1 cellular context compared by ENCODE assay signal in the genomic region with DNA sequence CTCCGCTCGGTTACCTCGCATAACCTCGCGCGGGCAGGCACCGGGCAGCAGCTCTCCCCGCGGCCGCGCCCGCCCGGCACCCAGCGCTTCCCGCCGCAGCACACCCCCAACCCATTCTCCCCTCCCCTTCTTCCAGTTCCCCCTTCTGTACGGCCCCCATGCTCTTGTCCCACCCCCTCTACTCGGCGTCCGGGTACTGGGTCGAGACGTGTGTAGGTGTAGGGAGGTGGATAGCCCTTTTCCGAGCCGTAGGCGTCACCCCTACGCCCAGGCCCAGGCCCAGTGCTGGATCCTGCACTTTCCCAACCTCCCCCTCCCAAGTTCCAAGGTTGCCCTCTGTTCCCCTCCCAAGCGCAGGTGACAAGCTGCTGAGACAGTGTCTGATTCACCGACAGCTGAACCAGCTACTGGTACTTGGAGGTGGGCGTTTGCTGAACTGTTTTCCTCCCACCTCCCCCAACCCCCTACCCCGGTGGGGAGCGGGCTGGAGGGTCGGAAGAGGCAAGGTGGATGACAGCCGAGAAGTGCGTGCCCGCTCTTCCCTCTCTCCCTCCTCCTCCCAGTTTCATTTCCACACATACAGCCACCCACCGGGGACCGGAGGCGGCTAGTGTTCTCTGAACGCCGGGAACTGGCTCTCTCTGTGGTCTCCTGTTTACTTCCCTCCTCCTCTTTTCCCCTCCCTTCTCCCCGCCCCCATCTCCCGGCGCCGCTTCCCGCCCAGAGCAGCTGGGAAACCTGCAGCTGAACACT.
TF ChIP-seq lines count a peak whose summit lies in the region.

No MANE protein-coding gene starts in this region.

TF ChIP-seq in HepG2, 621 proteins besides CTCF, POLR2A, EP300 and RAD21 (continued from another document and continues in another):
- TF ChIP-seq ZNF687 (CRISPR knock-in tag; IDR thresholded peaks at IDR 0.05), result peak; percentile 69
- 0 out of 2 replicates have a peak, but pooled peaks have one; percentile 1 for TF ChIP-seq SMC3 (IDR thresholded peaks at IDR 0.05; ENCODE audit: low read length)
- TF ChIP-seq ZMYM4 (CRISPR knock-in tag; IDR thresholded peaks at IDR 0.05), result peak; percentile 66
- TF ChIP-seq, protein P1, sequence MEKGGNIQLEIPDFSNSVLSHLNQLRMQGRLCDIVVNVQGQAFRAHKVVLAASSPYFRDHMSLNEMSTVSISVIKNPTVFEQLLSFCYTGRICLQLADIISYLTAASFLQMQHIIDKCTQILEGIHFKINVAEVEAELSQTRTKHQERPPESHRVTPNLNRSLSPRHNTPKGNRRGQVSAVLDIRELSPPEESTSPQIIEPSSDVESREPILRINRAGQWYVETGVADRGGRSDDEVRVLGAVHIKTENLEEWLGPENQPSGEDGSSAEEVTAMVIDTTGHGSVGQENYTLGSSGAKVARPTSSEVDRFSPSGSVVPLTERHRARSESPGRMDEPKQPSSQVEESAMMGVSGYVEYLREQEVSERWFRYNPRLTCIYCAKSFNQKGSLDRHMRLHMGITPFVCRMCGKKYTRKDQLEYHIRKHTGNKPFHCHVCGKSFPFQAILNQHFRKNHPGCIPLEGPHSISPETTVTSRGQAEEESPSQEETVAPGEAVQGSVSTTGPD (CRISPR knock-in tag; IDR thresholded peaks at IDR 0.05), result peak; percentile 74; the same call in 1 of the 2 replicates
- TF ChIP-seq, protein P2, sequence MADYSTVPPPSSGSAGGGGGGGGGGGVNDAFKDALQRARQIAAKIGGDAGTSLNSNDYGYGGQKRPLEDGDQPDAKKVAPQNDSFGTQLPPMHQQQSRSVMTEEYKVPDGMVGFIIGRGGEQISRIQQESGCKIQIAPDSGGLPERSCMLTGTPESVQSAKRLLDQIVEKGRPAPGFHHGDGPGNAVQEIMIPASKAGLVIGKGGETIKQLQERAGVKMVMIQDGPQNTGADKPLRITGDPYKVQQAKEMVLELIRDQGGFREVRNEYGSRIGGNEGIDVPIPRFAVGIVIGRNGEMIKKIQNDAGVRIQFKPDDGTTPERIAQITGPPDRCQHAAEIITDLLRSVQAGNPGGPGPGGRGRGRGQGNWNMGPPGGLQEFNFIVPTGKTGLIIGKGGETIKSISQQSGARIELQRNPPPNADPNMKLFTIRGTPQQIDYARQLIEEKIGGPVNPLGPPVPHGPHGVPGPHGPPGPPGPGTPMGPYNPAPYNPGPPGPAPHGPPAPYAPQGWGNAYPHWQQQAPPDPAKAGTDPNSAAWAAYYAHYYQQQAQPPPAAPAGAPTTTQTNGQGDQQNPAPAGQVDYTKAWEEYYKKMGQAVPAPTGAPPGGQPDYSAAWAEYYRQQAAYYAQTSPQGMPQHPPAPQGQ (CRISPR knock-in tag; IDR thresholded peaks at IDR 0.05; ENCODE audit: borderline replicate concordance), result 0 out of 2 replicates have a peak, but pooled peaks have one; percentile 44
- TF ChIP-seq ZBTB20 (CRISPR knock-in tag; IDR thresholded peaks at IDR 0.05; ENCODE audit: borderline replicate concordance, low read depth), result no peak
- TF ChIP-seq ZBTB21 (CRISPR knock-in tag; IDR thresholded peaks at IDR 0.05), result peak; percentile 16; the same call in 1 of the 2 replicates
- TF ChIP-seq, protein P3, sequence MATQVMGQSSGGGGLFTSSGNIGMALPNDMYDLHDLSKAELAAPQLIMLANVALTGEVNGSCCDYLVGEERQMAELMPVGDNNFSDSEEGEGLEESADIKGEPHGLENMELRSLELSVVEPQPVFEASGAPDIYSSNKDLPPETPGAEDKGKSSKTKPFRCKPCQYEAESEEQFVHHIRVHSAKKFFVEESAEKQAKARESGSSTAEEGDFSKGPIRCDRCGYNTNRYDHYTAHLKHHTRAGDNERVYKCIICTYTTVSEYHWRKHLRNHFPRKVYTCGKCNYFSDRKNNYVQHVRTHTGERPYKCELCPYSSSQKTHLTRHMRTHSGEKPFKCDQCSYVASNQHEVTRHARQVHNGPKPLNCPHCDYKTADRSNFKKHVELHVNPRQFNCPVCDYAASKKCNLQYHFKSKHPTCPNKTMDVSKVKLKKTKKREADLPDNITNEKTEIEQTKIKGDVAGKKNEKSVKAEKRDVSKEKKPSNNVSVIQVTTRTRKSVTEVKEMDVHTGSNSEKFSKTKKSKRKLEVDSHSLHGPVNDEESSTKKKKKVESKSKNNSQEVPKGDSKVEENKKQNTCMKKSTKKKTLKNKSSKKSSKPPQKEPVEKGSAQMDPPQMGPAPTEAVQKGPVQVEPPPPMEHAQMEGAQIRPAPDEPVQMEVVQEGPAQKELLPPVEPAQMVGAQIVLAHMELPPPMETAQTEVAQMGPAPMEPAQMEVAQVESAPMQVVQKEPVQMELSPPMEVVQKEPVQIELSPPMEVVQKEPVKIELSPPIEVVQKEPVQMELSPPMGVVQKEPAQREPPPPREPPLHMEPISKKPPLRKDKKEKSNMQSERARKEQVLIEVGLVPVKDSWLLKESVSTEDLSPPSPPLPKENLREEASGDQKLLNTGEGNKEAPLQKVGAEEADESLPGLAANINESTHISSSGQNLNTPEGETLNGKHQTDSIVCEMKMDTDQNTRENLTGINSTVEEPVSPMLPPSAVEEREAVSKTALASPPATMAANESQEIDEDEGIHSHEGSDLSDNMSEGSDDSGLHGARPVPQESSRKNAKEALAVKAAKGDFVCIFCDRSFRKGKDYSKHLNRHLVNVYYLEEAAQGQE (IDR thresholded peaks at IDR 0.05; ENCODE audit: borderline replicate concordance in 1 of 2, low read depth in 1 of 2, low read length in 2 of 2), result peak in 1 of 2 experiments; percentile 17; a peak in 1 of 4 replicates
- TF ChIP-seq ZNF776 (CRISPR knock-in tag; IDR thresholded peaks at IDR 0.05), result peak; percentile 68; the same call in 1 of the 2 replicates
- TF ChIP-seq ZFP91 (CRISPR knock-in tag; IDR thresholded peaks at IDR 0.05; ENCODE audit: borderline replicate concordance), result 0 out of 2 replicates have a peak, but pooled peaks have one; percentile 44
- peak; percentile 5; the same call in 1 of the 2 replicates for TF ChIP-seq NCOR1 (IDR thresholded peaks at IDR 0.05; ENCODE audit: borderline replicate concordance, low read length)
- 0 out of 2 replicates have a peak, but pooled peaks have one; percentile 13 for TF ChIP-seq HMG20A (CRISPR knock-in tag; IDR thresholded peaks at IDR 0.05; ENCODE audit: borderline replicate concordance)
- 0 out of 2 replicates have a peak, but pooled peaks have one; percentile 6 for TF ChIP-seq BCL3 (CRISPR knock-in tag; IDR thresholded peaks at IDR 0.05)
- no peak for TF ChIP-seq ZNF704 (CRISPR knock-in tag; IDR thresholded peaks at IDR 0.05; ENCODE audit: borderline replicate concordance)
- TF ChIP-seq CHD2 (IDR thresholded peaks at IDR 0.05; ENCODE audit: low read depth, low read length), result peak; percentile 39; the same call in 1 of the 2 replicates
- no peak for TF ChIP-seq ZNF362 (CRISPR knock-in tag; IDR thresholded peaks at IDR 0.05; ENCODE audit: borderline replicate concordance)
- TF ChIP-seq ZNF580 (CRISPR knock-in tag; IDR thresholded peaks at IDR 0.05; ENCODE audit: borderline replicate concordance, low read depth), result peak; percentile 29; the same call in 1 of the 2 replicates
- 0 out of 2 replicates have a peak, but pooled peaks have one; percentile 30 for TF ChIP-seq HBP1 (CRISPR knock-in tag; IDR thresholded peaks at IDR 0.05; ENCODE audit: low read depth)
- TF ChIP-seq FOXC1 (CRISPR knock-in tag; IDR thresholded peaks at IDR 0.05; ENCODE audit: borderline replicate concordance), result peak; percentile 66; the same call in 1 of the 2 replicates
- 0 out of 2 replicates have a peak, but pooled peaks have one; percentile 39 for TF ChIP-seq ZNF512B (CRISPR knock-in tag; IDR thresholded peaks at IDR 0.05; ENCODE audit: borderline replicate concordance)
- TF ChIP-seq NRL (CRISPR knock-in tag; IDR thresholded peaks at IDR 0.05; ENCODE audit: borderline replicate concordance), result 0 out of 2 replicates have a peak, but pooled peaks have one; percentile 23
- TF ChIP-seq ZNF546 (CRISPR knock-in tag; conservative IDR thresholded peaks at IDR 0.05), result no peak
